Comparison of ENCODE assay signal across 20 cellular contexts in genomic region chr9:38053697-38054461, GRCh38.
"Had no signal": no experiment of that assay in that cellular context is flagged by ENCODE, and none has a peak within 500 bp of the region (broad histone marks: within the 10 kb centered on the region; RNA-seq: fewer than 3 reads in every experiment).

No MANE protein-coding gene starts in this region.

- H3K36me3 ChIP-seq: esophagus muscularis mucosa, neutrophil, pancreas, tibial artery had no signal

- FAIRE-seq: astrocyte, bronchial epithelial cell, endothelial cell of umbilical vein, pancreas had no signal

- H3K27me3 ChIP-seq: esophagus muscularis mucosa, heart right ventricle, pancreas, tibial artery had no signal

- H3K4me3 Mint-ChIP-seq: naive thymus-derived CD8-positive, alpha-beta T cell; T-helper 1 cell treated with Interleukin-12 subunit alpha and Interleukin-12 subunit beta and Interleukin-4 antibody, amounts not matched to agents 30 μg/mL and 1 μg/mL, for 36 hours had no signal

- H3K36me3 Mint-ChIP-seq: naive thymus-derived CD8-positive, alpha-beta T cell had no signal

- DNase-seq: activated CD4-positive, alpha-beta T cell treated with anti-CD3 and anti-CD28 coated beads, Interleukin-2, amount 50 U/mL, for 1 hour; activated CD8-positive, alpha-beta memory T cell treated with anti-CD3 and anti-CD28 coated beads for 24 hours; activated CD8-positive, alpha-beta memory T cell treated with anti-CD3 and anti-CD28 coated beads, Interleukin-2, amount 50 U/mL, for 48 hours; activated effector memory CD4-positive, alpha-beta T cell treated with Interleukin-2 at 50 U/mL for 16 hours; activated naive CD4-positive, alpha-beta T cell treated with anti-CD3 and anti-CD28 coated beads, Interleukin-2, amount 50 U/mL, for 16 hours; activated T-cell treated with anti-CD3 and anti-CD28 coated beads, Interleukin-2, amount 50 U/mL, for 48 hours; effector CD8-positive, alpha-beta T cell; heart right ventricle; naive thymus-derived CD8-positive, alpha-beta T cell; stimulated activated CD8-positive, alpha-beta memory T cell treated with anti-CD3 and anti-CD28 coated beads, Interleukin-4, amount 100 ng/mL, for 48 hours; stimulated activated naive CD8-positive, alpha-beta T cell treated with anti-CD3 and anti-CD28 coated beads, Interleukin-15, Interleukin-2, amounts not matched to agents 100 U/mL and 50 U/mL, for 24 hours; substantia nigra; tibial artery had no signal

- H3K27ac ChIP-seq: esophagus muscularis mucosa, neutrophil, pancreas, tibial artery had no signal

- H3K9me3 ChIP-seq: esophagus muscularis mucosa, heart right ventricle, neutrophil, pancreas, tibial artery had no signal

- H3K4me3 ChIP-seq: esophagus muscularis mucosa, heart right ventricle, pancreas, tibial artery had no signal

- H3K27ac Mint-ChIP-seq: naive thymus-derived CD8-positive, alpha-beta T cell; T-helper 1 cell treated with Interleukin-12 subunit alpha and Interleukin-12 subunit beta and Interleukin-4 antibody, amounts not matched to agents 30 μg/mL and 1 μg/mL, for 36 hours had no signal

- ATAC-seq: heart right ventricle; naive thymus-derived CD8-positive, alpha-beta T cell; pancreas; stimulated activated naive CD8-positive, alpha-beta T cell treated with anti-CD3 and anti-CD28 coated beads, Interleukin-15, Interleukin-2, amounts not matched to agents 100 U/mL and 50 U/mL, for 24 hours had no signal

- H3K9me3 Mint-ChIP-seq: T-helper 1 cell treated with Interleukin-12 subunit alpha and Interleukin-12 subunit beta and Interleukin-4 antibody, amounts not matched to agents 30 μg/mL and 1 μg/mL, for 36 hours had no signal
